30 cellular contexts compared by ENCODE assay signal in the genomic region with DNA sequence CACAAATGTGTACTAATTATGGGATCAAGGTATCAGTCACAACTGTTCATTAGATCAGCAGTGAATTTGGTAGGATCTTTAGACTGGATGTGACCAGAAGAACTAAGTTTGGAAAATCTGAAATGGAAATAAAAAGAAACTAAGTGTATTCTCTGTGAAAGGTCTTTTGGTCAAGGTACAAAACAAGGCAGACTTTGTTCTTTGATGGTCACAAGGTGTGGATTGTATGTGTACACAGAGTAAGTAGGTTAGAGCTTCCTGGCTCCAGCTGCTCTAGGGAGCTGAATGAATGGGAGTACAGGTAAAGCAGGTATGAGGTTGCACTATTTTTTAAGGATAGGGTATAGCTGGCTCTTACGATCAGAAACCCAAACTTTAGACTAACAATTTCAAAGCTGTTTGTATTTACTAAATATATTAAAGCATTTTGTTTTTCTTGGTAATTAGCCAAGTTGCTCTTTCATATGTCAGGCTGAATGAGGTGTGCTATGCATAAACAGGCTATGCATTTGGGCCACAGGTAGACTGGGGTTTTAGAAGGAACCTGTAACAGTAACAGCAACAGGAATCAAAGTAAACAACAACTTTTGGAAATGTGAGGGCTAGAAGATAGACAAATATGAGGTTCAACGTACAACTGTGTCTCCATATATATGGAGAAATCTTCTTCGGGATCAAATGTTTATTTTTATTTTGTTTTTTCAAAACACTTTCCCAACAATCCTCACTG. TPM values are rescaled to one million over a fixed set of nuclear protein-coding genes. Genes with fewer than 3 reads are reported as not detected.
A peak's percentile ranks its signal among the peaks of the same experiment; 100 is the strongest.
DNase-seq lines count a peak whose midpoint lies in the region; ATAC-seq, FAIRE-seq and TF ChIP-seq lines count a peak whose summit lies in the region.
"Had no signal": no experiment of that assay in that cellular context is flagged by ENCODE, and none has a peak within 500 bp of the region (broad histone marks: within the 10 kb centered on the region; RNA-seq: fewer than 3 reads in every experiment).

No MANE protein-coding gene starts in this region.

- peaks cover 51% of the 10 kb centered on the region for H3K36me3 Mint-ChIP-seq in endodermal cell (ENCODE audit: low read depth)
- H3K36me3 Mint-ChIP-seq: natural killer cell treated with Interleukin-12 subunit alpha and Interleukin-12 subunit beta and Interleukin-15 and Interleukin-18, amount 100 ng/mL, for 72 hours had no signal

- WGBS in endodermal cell (ENCODE audit: insufficient coverage in 1 of 2, insufficient read length in 1 of 2), 2 experiments = 90% methylated on average over 2 of the region's 3 CpGs; no CpG with 5 or more reads in 1 of the 2 experiments
- 61 to 78% (median 74%) methylated on average over 3 of the region's 3 CpGs for WGBS in small intestine, 3 donors
- WGBS in sigmoid colon, 2 donors = 39 to 79% methylated on average over 3 of the region's 3 CpGs
- WGBS in gastroesophageal sphincter (ENCODE audit: low coverage in 1 of 2), 2 donors = 92 to 93% methylated on average over 3 of the region's 3 CpGs

- H3K36me3 ChIP-seq in endodermal cell (ENCODE audit: control insufficient read depth, insufficient read depth, low read length) = peaks cover 58% of the 10 kb centered on the region
- H3K36me3 ChIP-seq in small intestine (ENCODE audit: control insufficient read depth in 2 of 2, insufficient read depth in 2 of 2, low read length in 2 of 2) = no peaks in the 10 kb centered on the region
- no peaks in the 10 kb centered on the region for H3K36me3 ChIP-seq in sigmoid colon
- H3K36me3 ChIP-seq in gastroesophageal sphincter = no peaks in the 10 kb centered on the region
- H3K36me3 ChIP-seq: left ventricle myocardium inferior, tibial artery had no signal

- H3K27me3 Mint-ChIP-seq in endodermal cell (ENCODE audit: insufficient read depth) = no peaks in the 10 kb centered on the region
- H3K27me3 Mint-ChIP-seq: activated CD4-positive, alpha-beta memory T cell treated with anti-CD3 and anti-CD28 coated beads, Interleukin-2, amount 10 ng/mL, durations not matched to agents 7 days and 5 days; activated naive CD8-positive, alpha-beta T cell treated with anti-CD3 and anti-CD28 coated beads, Interleukin-2, amount 10 ng/mL, durations not matched to agents 7 days and 5 days; CD4-positive, alpha-beta T cell; natural killer cell treated with Interleukin-12 subunit alpha and Interleukin-12 subunit beta and Interleukin-15 and Interleukin-18, amount 100 ng/mL, for 72 hours; stimulated activated naive CD8-positive, alpha-beta T cell treated with anti-CD3 and anti-CD28 coated beads, Interleukin-15, Interleukin-2, amounts not matched to agents 100 ng/mL and 50 ng/mL, for 24 hours had no signal

- H3K27me3 ChIP-seq in endodermal cell (ENCODE audit: control insufficient read depth, insufficient read depth, low read length, poor library complexity, severe bottlenecking) = no peaks in the 10 kb centered on the region
- H3K27me3 ChIP-seq in small intestine (ENCODE audit: control insufficient read depth in 2 of 2, insufficient read depth in 2 of 2, low read length in 2 of 2) = no peaks in the 10 kb centered on the region
- no peaks in the 10 kb centered on the region for H3K27me3 ChIP-seq in sigmoid colon
- no peaks in the 10 kb centered on the region for H3K27me3 ChIP-seq in gastroesophageal sphincter
- H3K27me3 ChIP-seq: tibial artery had no signal

- no peaks in the 10 kb centered on the region for H3K9me3 ChIP-seq in endodermal cell (ENCODE audit: control insufficient read depth, low read length)
- H3K9me3 ChIP-seq in small intestine (ENCODE audit: control insufficient read depth, low read depth) = no peaks in the 10 kb centered on the region
- no peaks in the 10 kb centered on the region for H3K9me3 ChIP-seq in sigmoid colon
- H3K9me3 ChIP-seq in gastroesophageal sphincter = no peaks in the 10 kb centered on the region
- H3K9me3 ChIP-seq: left ventricle myocardium inferior, tibial artery had no signal

- peaks cover 37% of the 10 kb centered on the region for H3K4me1 Mint-ChIP-seq in endodermal cell

- H3K9ac ChIP-seq in endodermal cell (ENCODE audit: extremely low read depth, low read length, poor library complexity, severe bottlenecking) = no peak overlapping the region

- H3K4me1 ChIP-seq in endodermal cell (ENCODE audit: control insufficient read depth, insufficient read depth, low read length) (peaks cover 12% of the 10 kb centered on the region), small intestine (ENCODE audit: control insufficient read depth in 2 of 2, insufficient read depth in 1 of 2, low read depth in 1 of 2, low read length in 1 of 2) (no peaks in the 10 kb centered on the region), sigmoid colon (no peaks in the 10 kb centered on the region), gastroesophageal sphincter (no peaks in the 10 kb centered on the region)
- H3K4me1 ChIP-seq: left ventricle myocardium inferior, tibial artery had no signal

- TF ChIP-seq POLR2A in GM12892 (IDR thresholded peaks at IDR 0.05; ENCODE audit: low read depth, low read length) (no peak), sigmoid colon (IDR thresholded peaks at IDR 0.05) (no peak), gastroesophageal sphincter (IDR thresholded peaks at IDR 0.05) (no peak)

- no peaks in the 10 kb centered on the region for H3K9me3 Mint-ChIP-seq in endodermal cell
- H3K9me3 Mint-ChIP-seq: activated CD4-positive, alpha-beta memory T cell treated with anti-CD3 and anti-CD28 coated beads, Interleukin-2, amount 10 ng/mL, durations not matched to agents 7 days and 5 days; activated naive CD8-positive, alpha-beta T cell treated with anti-CD3 and anti-CD28 coated beads, Interleukin-2, amount 10 ng/mL, durations not matched to agents 7 days and 5 days; CD4-positive, alpha-beta T cell; immature natural killer cell; mesothelial cell of epicardium; natural killer cell treated with Interleukin-12 subunit alpha and Interleukin-12 subunit beta and Interleukin-15 and Interleukin-18, amount 100 ng/mL, for 72 hours; stimulated activated naive CD8-positive, alpha-beta T cell treated with anti-CD3 and anti-CD28 coated beads, Interleukin-15, Interleukin-2, amounts not matched to agents 100 ng/mL and 50 ng/mL, for 24 hours had no signal

- TF ChIP-seq EP300 in sigmoid colon (IDR thresholded peaks at IDR 0.05) = no peak
- TF ChIP-seq EP300 in gastroesophageal sphincter (IDR thresholded peaks at IDR 0.05) = no peak

- DNase-seq in GM12892 (ENCODE audit: insufficient read length) = no peak
- peak; percentile 1 for DNase-seq in NCI-H510A (lab: John Stamatoyannopoulos, UW)
- no peak for DNase-seq in endodermal cell
- DNase-seq in small intestine = peak; percentile 89
- DNase-seq in sigmoid colon = no peak
- DNase-seq: activated CD4-positive, alpha-beta memory T cell treated with anti-CD3 and anti-CD28 coated beads, Interleukin-2, amount 10 ng/mL, durations not matched to agents 7 days and 5 days; activated effector memory CD4-positive, alpha-beta T cell treated with Interleukin-2 at 50 U/mL for 16 hours; activated naive CD8-positive, alpha-beta T cell treated with anti-CD3 and anti-CD28 coated beads, Interleukin-2, amount 10 ng/mL, durations not matched to agents 7 days and 5 days; CD4-positive, alpha-beta T cell; DMS 273 treated with DMSO at 0.1 percent for 48 hours; foreskin fibroblast; GDM1; immature natural killer cell; left ventricle myocardium inferior; NCI-H1092 treated with DMSO at 0.1 percent for 48 hours; NCI-H345; right cardiac atrium; SHP77 treated with DMSO at 0.1 percent for 48 hours; stimulated activated CD4-positive, alpha-beta T cell treated with anti-CD3 and anti-CD28 coated beads, Interleukin-15, amount 100 ng/mL, for 24 hours; SW 1271; tibial artery had no signal

- peak overlapping the region; percentile 56 for H3K27ac Mint-ChIP-seq in endodermal cell
- H3K27ac Mint-ChIP-seq: activated CD4-positive, alpha-beta memory T cell treated with anti-CD3 and anti-CD28 coated beads, Interleukin-2, amount 10 ng/mL, durations not matched to agents 7 days and 5 days; activated naive CD8-positive, alpha-beta T cell treated with anti-CD3 and anti-CD28 coated beads, Interleukin-2, amount 10 ng/mL, durations not matched to agents 7 days and 5 days; CD4-positive, alpha-beta T cell; natural killer cell treated with Interleukin-12 subunit alpha and Interleukin-12 subunit beta and Interleukin-15 and Interleukin-18, amount 100 ng/mL, for 72 hours; stimulated activated naive CD8-positive, alpha-beta T cell treated with anti-CD3 and anti-CD28 coated beads, Interleukin-15, Interleukin-2, amounts not matched to agents 100 ng/mL and 50 ng/mL, for 24 hours had no signal

- FAIRE-seq in GM12892 (lab: Jason Lieb, UNC) = peak; percentile 21
- no peak for FAIRE-seq in small intestine (lab: Jason Lieb, UNC)
- FAIRE-seq: GM18507 had no signal

- H3K27ac ChIP-seq in endodermal cell (ENCODE audit: low read depth, low read length) (no peak overlapping the region), small intestine (ENCODE audit: low read depth in 1 of 2, low read length in 1 of 2) (no peak overlapping the region), sigmoid colon (no peak overlapping the region), gastroesophageal sphincter (no peak overlapping the region)
- H3K27ac ChIP-seq: left ventricle myocardium inferior, tibial artery had no signal

- peak overlapping the region; percentile 8 for H3K4me3 Mint-ChIP-seq in endodermal cell
- H3K4me3 Mint-ChIP-seq: activated CD4-positive, alpha-beta memory T cell treated with anti-CD3 and anti-CD28 coated beads, Interleukin-2, amount 10 ng/mL, durations not matched to agents 7 days and 5 days; activated naive CD8-positive, alpha-beta T cell treated with anti-CD3 and anti-CD28 coated beads, Interleukin-2, amount 10 ng/mL, durations not matched to agents 7 days and 5 days; CD4-positive, alpha-beta T cell; immature natural killer cell; mesothelial cell of epicardium; natural killer cell treated with Interleukin-12 subunit alpha and Interleukin-12 subunit beta and Interleukin-15 and Interleukin-18, amount 100 ng/mL, for 72 hours; stimulated activated naive CD8-positive, alpha-beta T cell treated with anti-CD3 and anti-CD28 coated beads, Interleukin-15, Interleukin-2, amounts not matched to agents 100 ng/mL and 50 ng/mL, for 24 hours had no signal

- intact Hi-C loops in sigmoid colon (cut with DNase I) = no loop called here

- ATAC-seq in HG03280 (IDR thresholded peaks at IDR 0.05; ENCODE audit: unreplicated experiment) (no peak), GM21717 (IDR thresholded peaks at IDR 0.05; ENCODE audit: unreplicated experiment) (no peak), gastroesophageal sphincter (no peak)
- ATAC-seq: activated CD4-positive, CD25-positive, alpha-beta regulatory T cell treated with anti-CD3 and anti-CD28 coated beads, Interleukin-2, amount 50 U/mL, for 24 hours; natural killer cell treated with Interleukin-12 subunit alpha and Interleukin-12 subunit beta and Interleukin-15 and Interleukin-18, amount 100 ng/mL, for 72 hours; Panc1; right cardiac atrium had no signal

- no peak for TF ChIP-seq CTCF in endodermal cell (conservative IDR thresholded peaks at IDR 0.05)
- TF ChIP-seq CTCF in sigmoid colon (IDR thresholded peaks at IDR 0.05) = no peak
- TF ChIP-seq CTCF in gastroesophageal sphincter (IDR thresholded peaks at IDR 0.05) = no peak

- peak overlapping the region; percentile 0 for H3K4me3 ChIP-seq in endodermal cell (ENCODE audit: low read length)
- H3K4me3 ChIP-seq in small intestine (ENCODE audit: low read depth in 1 of 2, low read length in 2 of 2) = no peak overlapping the region
- no peak overlapping the region for H3K4me3 ChIP-seq in sigmoid colon
- H3K4me3 ChIP-seq in gastroesophageal sphincter = no peak overlapping the region
- H3K4me3 ChIP-seq: left ventricle myocardium inferior, tibial artery had no signal

RNA-seq across cellular contexts. Expression of a gene that starts 32.5 kb away (rescaled TPM):
- polyA plus RNA-seq in GM12892 (2012; ENCODE audit: missing spikeins) = 0.74 TPM
- total RNA-seq in endodermal cell = 10 to 100 TPM; 49.8 to 50.5 TPM
- 9.2 TPM for polyA plus RNA-seq in endodermal cell (2013, experiment 1 of 2)
- 7.9 TPM for polyA plus RNA-seq in endodermal cell (2013, experiment 2 of 2)
- polyA plus RNA-seq in small intestine = under 1 TPM in 1 of 3 donors, not detected in 2; 0.73 TPM
- 1 to 10 TPM in 3 of 4 donors, under 1 TPM in 1; 0.95 to 3.3 (median 1.5) TPM for total RNA-seq in sigmoid colon
- polyA plus RNA-seq in sigmoid colon = 1 to 10 TPM; 1.4 to 2.5 (median 1.8) TPM
- 1 to 10 TPM in 2 of 4 donors, under 1 TPM in 2; 0.47 to 3.4 (median 1.1) TPM for total RNA-seq in gastroesophageal sphincter

Comparison
In these comparisons a context has a peak if more than half of its experiments do, and no peak if none do; other contexts are left out.
1. DNase-seq: peak in NCI-H510A (single experiment) and small intestine (single experiment); none in GM12892 (single experiment), endodermal cell (single experiment) and sigmoid colon (single experiment).
2. RNA of a gene that starts 32.5 kb away (total RNA-seq): 49.8 to 50.5 TPM in endodermal cell; 0.95 to 3.3 TPM in sigmoid colon and 0.47 to 3.4 TPM in gastroesophageal sphincter; every median in the first group is over 10 times any median in the second.